24 cellular contexts compared by ENCODE assay signal in genomic region chr4:159055851-159056250, GRCh38. TPM values are rescaled to one million over a fixed set of nuclear protein-coding genes. Genes with fewer than 3 reads are reported as not detected.
DNase-seq lines count a peak whose midpoint lies in the region; ATAC-seq and TF ChIP-seq lines count a peak whose summit lies in the region.
"Had no signal": no experiment of that assay in that cellular context is flagged by ENCODE, and none has a peak within 500 bp of the region (broad histone marks: within the 10 kb centered on the region; RNA-seq: fewer than 3 reads in every experiment).

No MANE protein-coding gene starts in this region.

- H3K4me1 Mint-ChIP-seq in GM23338: peaks cover 40% of the 10 kb centered on the region
- H3K4me1 Mint-ChIP-seq in endodermal cell: peaks cover 46% of the 10 kb centered on the region

- H3K27me3 Mint-ChIP-seq in GM23338 (ENCODE audit: insufficient read depth, low read depth, poor library complexity) (peaks cover 3% of the 10 kb centered on the region), endodermal cell (ENCODE audit: insufficient read depth) (no peaks in the 10 kb centered on the region)

- no peaks in the 10 kb centered on the region for H4K20me1 ChIP-seq in GM23338 (replicated peaks; ENCODE audit: insufficient read depth)

- peak overlapping the region; percentile 18; the same call in 1 of the 2 replicates for H3K4me2 ChIP-seq in GM23338

- H3F3A ChIP-seq in GM23338 (replicated peaks; ENCODE audit: low read depth): no peaks in the 10 kb centered on the region

- ATAC-seq in GM18498 (IDR thresholded peaks at IDR 0.05; ENCODE audit: unreplicated experiment): peak; percentile 23
- ATAC-seq in GM23338: no peak
- ATAC-seq: SK-N-SH treated with all-trans-retinoic acid at 6 μM for 48 hours, T-helper 17 cell had no signal

- H3K36me3 Mint-ChIP-seq in GM23338 (ENCODE audit: low read depth) (no peaks in the 10 kb centered on the region), endodermal cell (ENCODE audit: low read depth) (no peaks in the 10 kb centered on the region)
- H3K36me3 Mint-ChIP-seq: CD14-positive monocyte; CD8-positive, alpha-beta memory T cell had no signal

- 47% methylated on average over 2 of the region's 2 CpGs; no CpG with 5 or more reads in 1 of the 2 experiments for WGBS in endodermal cell (ENCODE audit: insufficient coverage in 1 of 2, insufficient read length in 1 of 2), 2 experiments
- 91 to 99% (median 93%) methylated on average over 2 of the region's 2 CpGs for WGBS in ovary, 3 donors

- H3K27ac Mint-ChIP-seq in GM23338 (no peak overlapping the region), endodermal cell (no peak overlapping the region)
- H3K27ac Mint-ChIP-seq: CD14-positive monocyte; CD8-positive, alpha-beta memory T cell; T-helper 17 cell had no signal

- H3K4me3 ChIP-seq in GM23338 (no peak overlapping the region), endodermal cell (ENCODE audit: low read length) (peak overlapping the region; percentile 69), ovary (no peak overlapping the region)
- H3K4me3 ChIP-seq: SJCRH30 had no signal

- H3K79me2 ChIP-seq in GM23338 (replicated peaks; ENCODE audit: insufficient read depth): no peaks in the 10 kb centered on the region

- H3K9me3 Mint-ChIP-seq in GM23338 (no peaks in the 10 kb centered on the region), endodermal cell (no peaks in the 10 kb centered on the region)
- H3K9me3 Mint-ChIP-seq: CD14-positive monocyte; CD8-positive, alpha-beta memory T cell had no signal

- TF ChIP-seq EP300 in ovary (IDR thresholded peaks at IDR 0.05): no peak

- no peaks in the 10 kb centered on the region for H3K9me2 ChIP-seq in GM23338 (ENCODE audit: insufficient read depth)

- peaks cover 37% of the 10 kb centered on the region for H3K4me1 ChIP-seq in GM23338 (ENCODE audit: insufficient read depth)
- peaks cover 16% of the 10 kb centered on the region for H3K4me1 ChIP-seq in endodermal cell (ENCODE audit: control insufficient read depth, insufficient read depth, low read length)
- H3K4me1 ChIP-seq in ovary (ENCODE audit: insufficient read depth): no peaks in the 10 kb centered on the region
- H3K4me1 ChIP-seq: SJCRH30 had no signal

- H3K4me3 Mint-ChIP-seq in GM23338: no peak overlapping the region
- no peak overlapping the region for H3K4me3 Mint-ChIP-seq in endodermal cell
- H3K4me3 Mint-ChIP-seq: CD14-positive monocyte; CD8-positive, alpha-beta memory T cell; T-helper 17 cell had no signal

- no peaks in the 10 kb centered on the region for H3K27me3 ChIP-seq in GM23338 (ENCODE audit: insufficient read depth)
- H3K27me3 ChIP-seq in endodermal cell (ENCODE audit: control insufficient read depth, insufficient read depth, low read length, poor library complexity, severe bottlenecking): no peaks in the 10 kb centered on the region
- H3K27me3 ChIP-seq in ovary: no peaks in the 10 kb centered on the region
- H3K27me3 ChIP-seq: SJCRH30 had no signal

- H3K36me3 ChIP-seq in GM23338 (ENCODE audit: insufficient read depth) (no peaks in the 10 kb centered on the region), endodermal cell (ENCODE audit: control insufficient read depth, insufficient read depth, low read length) (no peaks in the 10 kb centered on the region), ovary (no peaks in the 10 kb centered on the region)
- H3K36me3 ChIP-seq: SJCRH30 had no signal

- H3K9me3 ChIP-seq in endodermal cell (ENCODE audit: control insufficient read depth, low read length) (no peaks in the 10 kb centered on the region), ovary (no peaks in the 10 kb centered on the region)
- H3K9me3 ChIP-seq: SJCRH30 had no signal

- peak overlapping the region; percentile 29 for H2AFZ ChIP-seq in GM23338

- intact Hi-C loops in ovary (cut with DNase I): no loop called here

- DNase-seq in GM23338 (ENCODE audit: low spot score) (no peak), NCI-H526 (lab: John Stamatoyannopoulos, UW) (peak; percentile 67 to 80), endodermal cell (no peak), hypothalamus (lab: John Stamatoyannopoulos, UW) (no peak), ovary (no peak), NCI-H748 treated with DMSO at 0.1 percent for 48 hours (lab: John Stamatoyannopoulos, UW) (no peak)
- DNase-seq in NK-92 treated with Interleukin-12 subunit alpha and Interleukin-12 subunit beta, amount 100 ng/mL, for 24 hours (lab: John Stamatoyannopoulos, UW): no peak
- DNase-seq: CD8-positive, alpha-beta memory T cell; DMS 273 treated with DMSO at 0.1 percent for 48 hours; DMS79; GF-D8; H7; Karpas-422; NCI-H1092; NCI-H1417 treated with DMSO at 0.1 percent for 48 hours; NCI-H1694 treated with DMSO at 0.1 percent for 48 hours; NCI-H2081 treated with DMSO at 0.1 percent for 48 hours; NCI-H446; NCI-H524 treated with DMSO at 0.1 percent for 48 hours; SJCRH30; T-helper 17 cell had no signal

- H3K27ac ChIP-seq in GM23338 (ENCODE audit: low read depth): no peak overlapping the region
- no peak overlapping the region for H3K27ac ChIP-seq in endodermal cell (ENCODE audit: low read depth, low read length)
- H3K27ac ChIP-seq in ovary: no peak overlapping the region
- H3K27ac ChIP-seq: SJCRH30 had no signal

- no peak for TF ChIP-seq POLR2A in ovary (IDR thresholded peaks at IDR 0.05)

- TF ChIP-seq CTCF in GM23338 (conservative IDR thresholded peaks at IDR 0.05; ENCODE audit: low read depth in 2 of 2) (no peak), endodermal cell (conservative IDR thresholded peaks at IDR 0.05) (no peak), ovary (IDR thresholded peaks at IDR 0.05) (no peak)

- H3K9ac ChIP-seq in endodermal cell (ENCODE audit: extremely low read depth, low read length, poor library complexity, severe bottlenecking): no peak overlapping the region

TF ChIP-seq in GM23338, 12 proteins besides CTCF, POLR2A, EP300 and RAD21 (continues in another document):
- no peak for TF ChIP-seq NANOG (IDR thresholded peaks at IDR 0.05; ENCODE audit: borderline replicate concordance)
- TF ChIP-seq EZH2phosphoT487 (IDR thresholded peaks at IDR 0.05; ENCODE audit: unreplicated experiment): no peak
- TF ChIP-seq ZNF462 (CRISPR knock-in tag; IDR thresholded peaks at IDR 0.05): no peak
- TF ChIP-seq POLR2AphosphoS5 (IDR thresholded peaks at IDR 0.05; ENCODE audit: low read depth): no peak
- TF ChIP-seq JUNB (IDR thresholded peaks at IDR 0.05; ENCODE audit: unreplicated experiment): no peak

RNA-seq across cellular contexts. Expression of gene RAPGEF2, which starts 47.0 kb away (rescaled TPM):
- 52.7 and 63.1 TPM in 2 replicates for total RNA-seq in GM23338 (2014; rRNA removed; shearing (Covaris generic))
- polyA plus RNA-seq in GM23338 (2016; fragmentation: Nextera tagmentation; extraction: Ambion mirVana) (8.5 and 10.2 TPM in 2 replicates), ovary (10 to 100 TPM; 11.5 to 26.1 TPM)
- total RNA-seq in endodermal cell (10 to 100 TPM; 63.4 to 78.2 TPM), ovary (10 to 100 TPM; 22.4 to 46.5 (median 25.4) TPM)
- 39.0 TPM for polyA plus RNA-seq in endodermal cell (2013, experiment 1 of 2)
- 38.9 TPM for polyA plus RNA-seq in endodermal cell (2013, experiment 2 of 2)

Comparison
In these comparisons a context has a peak if more than half of its experiments do, and no peak if none do; other contexts are left out.
1. DNase-seq: peak in NCI-H526 (2 of 2); none in GM23338 (single experiment), endodermal cell (single experiment), hypothalamus (0 of 51), NK-92 treated with Interleukin-12 subunit alpha and Interleukin-12 subunit beta, amount 100 ng/mL, for 24 hours (single experiment), ovary (0 of 5) and NCI-H748 treated with DMSO at 0.1 percent for 48 hours (single experiment).